ENCODE assay signal across 23 cellular contexts in the genomic region with DNA sequence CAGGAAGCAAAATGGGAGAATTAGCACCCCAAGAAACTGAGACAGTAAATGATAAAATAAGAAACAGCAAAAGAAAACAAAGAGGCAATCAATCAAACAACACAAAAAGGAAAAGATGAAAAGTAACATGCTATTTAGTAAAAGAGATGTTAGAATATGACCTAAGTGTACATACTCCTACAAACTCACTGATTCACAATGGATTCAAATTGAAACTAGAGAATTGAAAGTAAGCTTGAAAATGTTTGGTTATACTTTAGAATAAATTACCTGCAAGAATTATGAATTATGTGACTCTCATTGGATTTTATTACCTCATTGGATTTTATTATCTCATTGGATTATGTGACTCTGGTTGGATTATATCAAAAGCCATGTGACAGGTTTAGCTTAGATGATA. TPM values are rescaled to one million over a fixed set of nuclear protein-coding genes. Genes with fewer than 3 reads are reported as not detected.
A peak's percentile ranks its signal among the peaks of the same experiment; 100 is the strongest.
DNase-seq lines count a peak whose midpoint lies in the region; ATAC-seq, FAIRE-seq and TF ChIP-seq lines count a peak whose summit lies in the region.
"Had no signal": no experiment of that assay in that cellular context is flagged by ENCODE, and none has a peak within 500 bp of the region (broad histone marks: within the 10 kb centered on the region; RNA-seq: fewer than 3 reads in every experiment).

No MANE protein-coding gene starts in this region.

- FAIRE-seq in K562 (lab: Jason Lieb, UNC): no peak
- FAIRE-seq: GM12891 had no signal

- H3K79me2 ChIP-seq in K562 (ENCODE audit: control insufficient read depth, insufficient read depth, low read length): no peaks in the 10 kb centered on the region

- intact Hi-C loops in activated CD8-positive, alpha-beta T cell treated with anti-CD3 and anti-CD28 coated beads for 36 hours (cut with micrococcal nuclease): loop anchor here (2.0 kb wide), 1 partner anchor 64 kb away; a partner anchor contains a TSS
- intact Hi-C loops in K562 (cut with micrococcal nuclease): no loop called here

- H3K4me1 ChIP-seq in K562 (replicated peaks in 1 of 2; ENCODE audit: control insufficient read depth in 2 of 2, insufficient read depth in 2 of 2, low read length in 2 of 2): no peaks in the 10 kb centered on the region; a peak in 2 of 5 replicates

- no peak for TF ChIP-seq CTCF in activated CD8-positive, alpha-beta T cell treated with anti-CD3 and anti-CD28 coated beads for 36 hours (IDR thresholded peaks at IDR 0.05)
- TF ChIP-seq CTCF in GM10248 (IDR thresholded peaks at IDR 0.05; ENCODE audit: control extremely low read depth, extremely low read depth, low read depth, missing control alignments): no peak
- TF ChIP-seq CTCF in K562 (IDR thresholded peaks at IDR 0.05 in 2 of 3, conservative IDR thresholded peaks at IDR 0.05 in 1 of 3; ENCODE audit: insufficient read depth in 2 of 3, low read depth in 1 of 3, low read length in 3 of 3): no peak

- H3K4me1 Mint-ChIP-seq in activated CD8-positive, alpha-beta T cell treated with anti-CD3 and anti-CD28 coated beads for 36 hours (ENCODE audit: low read depth): peaks cover 9% of the 10 kb centered on the region
- no peaks in the 10 kb centered on the region for H3K4me1 Mint-ChIP-seq in activated CD8-positive, alpha-beta T cell treated with anti-CD3 and anti-CD28 coated beads, Interleukin-2, amount 10 ng/mL, durations not matched to agents 7 days and 5 days (ENCODE audit: low read depth)

- H3K36me3 ChIP-seq in K562 (ENCODE audit: control insufficient read depth, insufficient read depth, low read length): no peaks in the 10 kb centered on the region
- H3K36me3 ChIP-seq: MG63 had no signal

- H3K9me1 ChIP-seq in K562 (ENCODE audit: control insufficient read depth, insufficient read depth, low read length): no peaks in the 10 kb centered on the region

- BruUV-seq in K562 (replicated peaks; lab: Mats Ljungman, UMichigan): no TSS peak

- H3K36me3 Mint-ChIP-seq in activated CD8-positive, alpha-beta T cell treated with anti-CD3 and anti-CD28 coated beads for 36 hours (ENCODE audit: low read depth): no peaks in the 10 kb centered on the region
- no peaks in the 10 kb centered on the region for H3K36me3 Mint-ChIP-seq in activated CD8-positive, alpha-beta T cell treated with anti-CD3 and anti-CD28 coated beads, Interleukin-2, amount 10 ng/mL, durations not matched to agents 7 days and 5 days (ENCODE audit: low read depth)

- no peaks in the 10 kb centered on the region for H3K9me3 Mint-ChIP-seq in activated CD8-positive, alpha-beta T cell treated with anti-CD3 and anti-CD28 coated beads for 36 hours
- H3K9me3 Mint-ChIP-seq in activated CD8-positive, alpha-beta T cell treated with anti-CD3 and anti-CD28 coated beads, Interleukin-2, amount 10 ng/mL, durations not matched to agents 7 days and 5 days (ENCODE audit: insufficient read depth): no peaks in the 10 kb centered on the region
- H3K9me3 Mint-ChIP-seq: HFFc6 had no signal

- no peak for TF ChIP-seq EP300 in K562 (IDR thresholded peaks at IDR 0.05; ENCODE audit: low read length)

- no peak for TF ChIP-seq RAD21 in K562 (CRISPR knock-in tag; conservative IDR thresholded peaks at IDR 0.05 in 1 of 2, IDR thresholded peaks at IDR 0.05 in 1 of 2)

- no peaks in the 10 kb centered on the region for H3K9me3 ChIP-seq in K562 (replicated peaks; ENCODE audit: control insufficient read depth, insufficient read depth, low read depth, low read length)
- H3K9me3 ChIP-seq: MG63 had no signal

- H3K4me3 ChIP-seq in K562: no peak overlapping the region
- H3K4me3 ChIP-seq: MG63 had no signal

- no peak overlapping the region for H3K9ac ChIP-seq in K562 (ENCODE audit: insufficient read depth in 1 of 2, low read depth in 2 of 2, low read length in 2 of 2)

- H4K20me1 ChIP-seq in K562 (replicated peaks; ENCODE audit: control insufficient read depth, insufficient read depth, low read length): no peaks in the 10 kb centered on the region

- CTCF ChIA-PET in activated CD8-positive, alpha-beta T cell treated with anti-CD3 and anti-CD28 coated beads for 36 hours (lab: Charles Lee): no interaction called here
- CTCF ChIA-PET in activated CD8-positive, alpha-beta T cell treated with anti-CD3 and anti-CD28 coated beads, Interleukin-2, amount 10 ng/mL, durations not matched to agents 7 days and 5 days (lab: Charles Lee): no interaction called here
- CTCF ChIA-PET in GM10248 (lab: Yijun Ruan, JAX): no interaction called here
- CTCF ChIA-PET in HEK293T (lab: Yijun Ruan, JAX): no interaction called here
- CTCF ChIA-PET in K562 (lab: Yijun Ruan, JAX; ENCODE audit: low intra/inter-chr PET ratio): no interaction called here

- in situ Hi-C loops in K562 (cut with MboI): no loop called here

- H3K27ac ChIP-seq in K562 (ENCODE audit: extremely low read depth, low read depth, low read length): no peak overlapping the region
- H3K27ac ChIP-seq: HL-60 had no signal

- POLR2A ChIA-PET in activated CD8-positive, alpha-beta T cell treated with anti-CD3 and anti-CD28 coated beads for 36 hours (lab: Charles Lee): no interaction called here
- POLR2A ChIA-PET in activated CD8-positive, alpha-beta T cell treated with anti-CD3 and anti-CD28 coated beads, Interleukin-2, amount 10 ng/mL, durations not matched to agents 7 days and 5 days (lab: Charles Lee): no interaction called here
- POLR2A ChIA-PET in GM10248 (lab: Yijun Ruan, JAX) (no interaction called here), HEK293T (lab: Yijun Ruan, JAX) (no interaction called here), K562 (lab: Yijun Ruan, JAX) (interaction anchor here (0.8 kb wide), 1 partner anchor 17 kb away, joined by 3 read pairs; no protein-coding TSS in a partner anchor)

- no peak overlapping the region for H3K4me3 Mint-ChIP-seq in activated CD8-positive, alpha-beta T cell treated with anti-CD3 and anti-CD28 coated beads for 36 hours
- H3K4me3 Mint-ChIP-seq in activated CD8-positive, alpha-beta T cell treated with anti-CD3 and anti-CD28 coated beads, Interleukin-2, amount 10 ng/mL, durations not matched to agents 7 days and 5 days: no peak overlapping the region
- H3K4me3 Mint-ChIP-seq: B cell, HFFc6 had no signal

- DNase-seq in activated CD8-positive, alpha-beta T cell treated with anti-CD3 and anti-CD28 coated beads for 36 hours: no peak
- DNase-seq in activated CD8-positive, alpha-beta T cell treated with anti-CD3 and anti-CD28 coated beads, Interleukin-2, amount 10 ng/mL, durations not matched to agents 7 days and 5 days: no peak
- DNase-seq in GM10248 (ENCODE audit: extremely low spot score): peak; percentile 37
- DNase-seq in HEK293T (ENCODE audit: extremely low spot score): no peak
- DNase-seq in K562 (ENCODE audit: extremely low read depth in 1 of 4, low spot score in 3 of 4): no peak
- DNase-seq: COR-L47, GDM1, HFFc6, Karpas-422, MG63, NCI-H1048, NCI-H1436, NCI-H1930, NCI-H345, NCI-H524 treated with DMSO at 0.1 percent for 48 hours, PC-3, RPMI8226, SHP77 treated with DMSO at 0.1 percent for 48 hours had no signal

- H3K27me3 ChIP-seq in K562 (ENCODE audit: control insufficient read depth in 2 of 2, insufficient read depth in 2 of 2, low read length in 2 of 2): no peaks in the 10 kb centered on the region
- H3K27me3 ChIP-seq: MG63 had no signal

- peak overlapping the region; percentile 39 for H2AFZ ChIP-seq in K562 (ENCODE audit: low read depth, low read length)

- peak; percentile 51 for ATAC-seq in activated CD8-positive, alpha-beta T cell treated with anti-CD3 and anti-CD28 coated beads for 36 hours
- no peak for ATAC-seq in activated CD8-positive, alpha-beta T cell treated with anti-CD3 and anti-CD28 coated beads, Interleukin-2, amount 10 ng/mL, durations not matched to agents 7 days and 5 days
- ATAC-seq in K562 (no peak), HG02763 (IDR thresholded peaks at IDR 0.05; ENCODE audit: unreplicated experiment) (no peak), HG03520 (IDR thresholded peaks at IDR 0.05; ENCODE audit: unreplicated experiment) (no peak)
- ATAC-seq: PC-3 had no signal

- no peak overlapping the region for H3K27ac Mint-ChIP-seq in activated CD8-positive, alpha-beta T cell treated with anti-CD3 and anti-CD28 coated beads for 36 hours
- H3K27ac Mint-ChIP-seq in activated CD8-positive, alpha-beta T cell treated with anti-CD3 and anti-CD28 coated beads, Interleukin-2, amount 10 ng/mL, durations not matched to agents 7 days and 5 days: no peak overlapping the region
- H3K27ac Mint-ChIP-seq: B cell, HFFc6 had no signal

- no peak overlapping the region for H3K4me2 ChIP-seq in K562 (ENCODE audit: insufficient read depth, low read length)

- TF ChIP-seq POLR2A in K562 (conservative IDR thresholded peaks at IDR 0.05): no peak

- peaks cover 2% of the 10 kb centered on the region for H3K27me3 Mint-ChIP-seq in activated CD8-positive, alpha-beta T cell treated with anti-CD3 and anti-CD28 coated beads for 36 hours
- no peaks in the 10 kb centered on the region for H3K27me3 Mint-ChIP-seq in activated CD8-positive, alpha-beta T cell treated with anti-CD3 and anti-CD28 coated beads, Interleukin-2, amount 10 ng/mL, durations not matched to agents 7 days and 5 days (ENCODE audit: low read depth)
- H3K27me3 Mint-ChIP-seq: B cell had no signal

TF ChIP-seq in HEK293T, 16 proteins besides CTCF, POLR2A, EP300 and RAD21 (continues in another document):
- TF ChIP-seq CTBP1 (IDR thresholded peaks at IDR 0.05; ENCODE audit: borderline replicate concordance) (no peak), ELF4 (IDR thresholded peaks at IDR 0.05) (no peak)

RNA-seq across cellular contexts. Expression of a gene that starts 22.8 kb away (rescaled TPM):
- total RNA-seq in activated CD8-positive, alpha-beta T cell treated with anti-CD3 and anti-CD28 coated beads for 36 hours: 1 to 10 TPM; 3.8 to 4.3 TPM
- 1 to 10 TPM; 6.1 to 6.3 TPM for total RNA-seq in activated CD8-positive, alpha-beta T cell treated with anti-CD3 and anti-CD28 coated beads, Interleukin-2, amount 10 ng/mL, durations not matched to agents 7 days and 5 days
- 3.1 and 7.4 TPM in 2 replicates for total RNA-seq in K562 (2011; cell fraction: chromatin; rRNA removed; ENCODE audit: low replicate concordance)
- total RNA-seq in K562 (2011; cell fraction: nucleolus; rRNA removed): 2.8 and 3.3 TPM in 2 replicates
- 5.4 and 9.6 TPM in 2 replicates for total RNA-seq in K562 (2011; cell fraction: nucleoplasm; rRNA removed)
- total RNA-seq in K562 (2014; rRNA removed) (2.1 and 3.3 TPM in 2 replicates), K562 (2014; rRNA removed; fragmentation: Illumina TruSeq; extraction: Trizol) (3.7 and 4.4 TPM in 2 replicates), K562 (2015; rRNA removed; fragmentation: Illumina TruSeq; extraction: Trizol) (4.1 and 4.7 TPM in 2 replicates), K562 (2021) (4.5 and 6.0 TPM in 2 replicates)
- polyA plus RNA-seq in K562 (2011; rRNA removed) (5.5 and 7.5 TPM in 2 replicates), K562 (2014; fragmentation: Illumina TruSeq; extraction: Trizol) (6.7 and 7.1 TPM in 2 replicates), K562 (2014; fragmentation: Nextera tagmentation; extraction: Ambion mirVana) (1 to 10 TPM; 1.9 to 2.1 TPM), K562 (2014; rRNA removed) (4.0 and 5.2 TPM in 2 replicates)
- polyA plus RNA-seq in K562 (2011; cell fraction: cytosol; rRNA removed): 1.9 and 3.2 TPM in 2 replicates
- 2.5 and 3.7 TPM in 2 replicates for polyA plus RNA-seq in K562 (2011; cell fraction: nucleus; rRNA removed)
- polyA plus RNA-seq in K562 (2012): 4.7 and 5.9 TPM in 2 replicates
- 6.5 and 11.2 TPM in 2 replicates for polyA minus RNA-seq in K562 (2011; rRNA and poly(A)+ RNA removed)
- polyA minus RNA-seq in K562 (2011; cell fraction: cytosol; rRNA and poly(A)+ RNA removed): 3.3 and 4.0 TPM in 2 replicates
- 1.5 and 3.6 TPM in 2 replicates for polyA minus RNA-seq in K562 (2011; cell fraction: nucleus; rRNA and poly(A)+ RNA removed)
